In genomic region chrX:49951524-49952193, GRCh38 we compare ENCODE assay signal across 1 cellular context.
A peak's percentile ranks its signal among the peaks of the same experiment; 100 is the strongest.
TF ChIP-seq lines count a peak whose summit lies in the region.

No MANE protein-coding gene starts in this region.

TF ChIP-seq in HEK293, 187 proteins besides CTCF, POLR2A, EP300 and RAD21 (continued from another document):
- TF ChIP-seq, protein P1, sequence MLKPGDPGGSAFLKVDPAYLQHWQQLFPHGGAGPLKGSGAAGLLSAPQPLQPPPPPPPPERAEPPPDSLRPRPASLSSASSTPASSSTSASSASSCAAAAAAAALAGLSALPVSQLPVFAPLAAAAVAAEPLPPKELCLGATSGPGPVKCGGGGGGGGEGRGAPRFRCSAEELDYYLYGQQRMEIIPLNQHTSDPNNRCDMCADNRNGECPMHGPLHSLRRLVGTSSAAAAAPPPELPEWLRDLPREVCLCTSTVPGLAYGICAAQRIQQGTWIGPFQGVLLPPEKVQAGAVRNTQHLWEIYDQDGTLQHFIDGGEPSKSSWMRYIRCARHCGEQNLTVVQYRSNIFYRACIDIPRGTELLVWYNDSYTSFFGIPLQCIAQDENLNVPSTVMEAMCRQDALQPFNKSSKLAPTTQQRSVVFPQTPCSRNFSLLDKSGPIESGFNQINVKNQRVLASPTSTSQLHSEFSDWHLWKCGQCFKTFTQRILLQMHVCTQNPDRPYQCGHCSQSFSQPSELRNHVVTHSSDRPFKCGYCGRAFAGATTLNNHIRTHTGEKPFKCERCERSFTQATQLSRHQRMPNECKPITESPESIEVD (tag by site-specific recombination; IDR thresholded peaks at IDR 0.05): peak; percentile 63
TF ChIP-seq in HEK293: peak in this region for 1.
